8 cellular contexts compared by ENCODE assay signal in genomic region chr7:24381919-24382505, GRCh38.
DNase-seq lines count a peak whose midpoint lies in the region; ATAC-seq, FAIRE-seq and TF ChIP-seq lines count a peak whose summit lies in the region.

No MANE protein-coding gene starts in this region.

- no peak overlapping the region for H3K4me3 ChIP-seq in keratinocyte (ENCODE audit: control insufficient read depth in 2 of 3, extremely low read depth in 1 of 3, insufficient read depth in 2 of 3, low read depth in 1 of 3, low read length in 3 of 3)

- POLR2A ChIA-PET in RWPE1 (lab: Yijun Ruan, JAX; ENCODE audit: low non-redundant PET) = no interaction called here

- FAIRE-seq in keratinocyte (lab: Jason Lieb, UNC) = no peak

- dilution Hi-C loops in keratinocyte (cut with MboI; ENCODE audit: extremely low pct_ligation_motif_present, low sequenced_read_pairs) = no loop called here

- no peaks in the 10 kb centered on the region for H4K20me1 ChIP-seq in keratinocyte (ENCODE audit: control insufficient read depth, extremely low read depth, insufficient read depth, low read length)

- H3K4me2 ChIP-seq in keratinocyte (ENCODE audit: control insufficient read depth, extremely low read depth, insufficient read depth, low read depth, low read length) = no peak overlapping the region

- TF ChIP-seq CTCF in RWPE1 (conservative IDR thresholded peaks at IDR 0.05; ENCODE audit: low read depth) = no peak; the same call in 1 of the 2 replicates
- peak; percentile 42 to 61 (median 60) for TF ChIP-seq CTCF in keratinocyte (optimal IDR thresholded peaks at IDR 0.05 in 1 of 3, IDR thresholded peaks at IDR 0.05 in 1 of 3, conservative IDR thresholded peaks at IDR 0.05 in 1 of 3; ENCODE audit: extremely low read depth in 1 of 3, insufficient read depth in 2 of 3, low read length in 3 of 3)

- CTCF ChIA-PET in RWPE1 (lab: Yijun Ruan, JAX) = interaction anchor here (0.6 to 1.4 kb wide), 10 partner anchors 9 to 490 kb away, joined by 3 to 6 read pairs (median 4); no protein-coding TSS in a partner anchor

- ATAC-seq in HG02938 (IDR thresholded peaks at IDR 0.05; ENCODE audit: unreplicated experiment) (peak; percentile 76), HG02870 (IDR thresholded peaks at IDR 0.05; ENCODE audit: unreplicated experiment) (no peak)

- H3K27ac ChIP-seq in RWPE1 = no peak overlapping the region
- no peak overlapping the region for H3K27ac ChIP-seq in keratinocyte (ENCODE audit: control insufficient read depth, insufficient read depth, low read length)

- no peak overlapping the region for H2AFZ ChIP-seq in keratinocyte (ENCODE audit: control insufficient read depth, low read length)

- no peaks in the 10 kb centered on the region for H3K27me3 ChIP-seq in keratinocyte (ENCODE audit: control insufficient read depth, extremely low read depth, insufficient read depth, low read length)

- DNase-seq in SKM-1 treated with dmso at 0.1 percent for 144 hours (lab: John Stamatoyannopoulos, UW; ENCODE audit: unreplicated experiment) (peak; percentile 40), SKM-1 (lab: John Stamatoyannopoulos, UW; ENCODE audit: unreplicated experiment) (no peak), RWPE1 (ENCODE audit: low spot score) (peak; percentile 66), keratinocyte (ENCODE audit: low read depth, low spot score) (no peak)
- DNase-seq in activated T-cell treated with anti-CD3 and anti-CD28 coated beads, Interleukin-2, amount 50 U/mL, for 1 hour = no peak
- no peak for DNase-seq in stimulated activated CD4-positive, alpha-beta T cell treated with anti-CD3 and anti-CD28 coated beads, Interleukin-4, amount 100 ng/mL, for 24 hours

- H3K9ac ChIP-seq in keratinocyte (ENCODE audit: control insufficient read depth, extremely low read depth, insufficient read depth, low read length) = no peak overlapping the region

- H3K4me1 ChIP-seq in keratinocyte (ENCODE audit: control insufficient read depth, extremely low read depth, insufficient read depth, low read length) = peaks cover 11% of the 10 kb centered on the region

- H3K9me1 ChIP-seq in keratinocyte (ENCODE audit: control insufficient read depth, extremely low read depth, insufficient read depth, low read length) = no peaks in the 10 kb centered on the region

- H3K79me2 ChIP-seq in keratinocyte (ENCODE audit: control insufficient read depth, insufficient read depth, low read length) = no peaks in the 10 kb centered on the region

- H3K9me3 ChIP-seq in keratinocyte (ENCODE audit: control insufficient read depth, low read depth, low read length) = no peaks in the 10 kb centered on the region

- no peaks in the 10 kb centered on the region for H3K36me3 ChIP-seq in keratinocyte (ENCODE audit: control insufficient read depth in 2 of 2, extremely low read depth in 1 of 2, insufficient read depth in 2 of 2, low read length in 2 of 2)

Comparison
In these comparisons a context has a peak if more than half of its experiments do, and no peak if none do; other contexts are left out.
1. DNase-seq: peak in SKM-1 treated with dmso at 0.1 percent for 144 hours (single experiment) and RWPE1 (single experiment); none in SKM-1 (single experiment), keratinocyte (single experiment), activated T-cell treated with anti-CD3 and anti-CD28 coated beads, Interleukin-2, amount 50 U/mL, for 1 hour (single experiment) and stimulated activated CD4-positive, alpha-beta T cell treated with anti-CD3 and anti-CD28 coated beads, Interleukin-4, amount 100 ng/mL, for 24 hours (single experiment).